ENCODE assay signal across 12 cellular contexts in the genomic region with DNA sequence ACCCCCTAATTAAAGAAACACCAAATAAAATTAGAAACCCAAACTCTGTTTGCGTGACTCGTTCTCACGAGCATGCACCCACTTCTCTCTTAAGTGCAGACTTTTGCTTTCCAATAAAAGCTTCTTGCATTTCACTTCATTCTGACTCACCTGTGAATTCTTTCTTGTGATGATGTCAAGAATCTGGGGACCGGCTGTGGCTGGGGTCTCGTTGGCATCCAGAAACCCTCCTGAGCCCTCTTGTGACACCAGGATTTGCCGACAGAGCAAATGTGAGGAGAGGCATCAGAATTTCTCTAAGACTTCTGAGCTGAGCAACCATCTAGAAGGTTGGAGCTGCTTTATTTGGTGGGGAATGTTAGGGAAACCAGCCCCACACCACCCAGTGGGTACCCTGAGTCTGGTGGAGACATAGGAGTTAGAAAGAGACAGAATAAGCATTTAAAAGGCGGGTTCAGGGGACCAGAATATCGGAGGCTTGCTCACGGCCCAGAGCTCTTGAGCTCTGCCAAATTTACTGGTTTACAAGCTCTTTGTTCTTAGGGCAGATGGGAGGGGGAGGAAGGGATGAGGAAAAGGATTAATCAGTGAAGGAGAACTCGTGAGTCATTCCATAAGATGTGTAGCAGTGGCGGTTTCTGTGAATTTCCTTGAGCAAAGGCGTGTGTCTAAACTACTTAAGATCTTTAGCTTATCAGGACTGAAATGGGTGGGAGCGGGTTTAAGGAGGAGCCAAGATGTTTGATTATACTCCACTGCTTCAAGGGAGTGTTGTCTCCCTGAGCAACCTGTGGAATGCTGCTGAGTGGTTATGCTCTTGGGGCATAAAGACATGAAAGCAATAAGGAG. TPM values are rescaled to one million over a fixed set of nuclear protein-coding genes. Genes with fewer than 3 reads are reported as not detected.
A peak's percentile ranks its signal among the peaks of the same experiment; 100 is the strongest.
DNase-seq lines count a peak whose midpoint lies in the region; ATAC-seq and TF ChIP-seq lines count a peak whose summit lies in the region.
"Had no signal": no experiment of that assay in that cellular context is flagged by ENCODE, and none has a peak within 500 bp of the region (broad histone marks: within the 10 kb centered on the region; RNA-seq: fewer than 3 reads in every experiment).

No MANE protein-coding gene starts in this region.

- intact Hi-C loops in left colon (cut with DNase I, micrococcal nuclease), result no loop called here
- intact Hi-C loops in transverse colon (cut with DNase I; ENCODE audit: low total_unique reads), result no loop called here

- H3K27ac ChIP-seq in transverse colon, result peak overlapping the region; percentile 84 to 92 (median 88)
- H3K27ac ChIP-seq: tibial nerve had no signal

- in situ Hi-C loops in astrocyte of the spinal cord (cut with HindIII; ENCODE audit: low sequenced_read_pairs) (no loop called here), transverse colon (cut with MboI; ENCODE audit: low pct_ligation_motif_present in 1 of 4, low pct_unique_long_range_greater_than_20kb in 1 of 4, low sequenced_read_pairs in 3 of 4) (no loop called here)

- no peaks in the 10 kb centered on the region for H3K9me3 ChIP-seq in transverse colon

- H3K36me3 ChIP-seq in transverse colon, result no peaks in the 10 kb centered on the region
- H3K36me3 ChIP-seq: tibial nerve had no signal

- H3K4me3 ChIP-seq in astrocyte of the spinal cord (ENCODE audit: low read depth, low read length) (no peak overlapping the region), transverse colon (peak overlapping the region in 2 of 4 donors; percentile 16 to 46)
- H3K4me3 ChIP-seq: tibial nerve had no signal

- H3K27me3 ChIP-seq in transverse colon, result peaks cover 11% of the 10 kb centered on the region

- DNase-seq in DMS53 (lab: John Stamatoyannopoulos, UW), result peak; percentile 5
- no peak for DNase-seq in DMS53 treated with DMSO at 0.1 percent for 48 hours (lab: John Stamatoyannopoulos, UW; ENCODE audit: unreplicated experiment)
- DNase-seq in astrocyte of the spinal cord (ENCODE audit: low read depth, low spot score), result peak; percentile 42
- peak; percentile 47 to 74 for DNase-seq in left colon
- peak; percentile 65 for DNase-seq in transverse colon
- DNase-seq in stimulated activated CD4-positive, alpha-beta T cell treated with anti-CD3 and anti-CD28 coated beads, Interleukin-2, amount 100 ng/mL, for 24 hours, result no peak
- no peak for DNase-seq in NOMO-1 (lab: John Stamatoyannopoulos, UW; ENCODE audit: unreplicated experiment in 2 of 2)
- no peak for DNase-seq in 8988T
- DNase-seq: activated gamma-delta T cell treated with Interleukin-2 at 50 U/mL for 16 hours, NCI-H1092 treated with DMSO at 0.1 percent for 48 hours had no signal

- peak; percentile 30 for ATAC-seq in left colon
- ATAC-seq: Panc1 had no signal

- no peak for TF ChIP-seq CTCF in astrocyte of the spinal cord (IDR thresholded peaks at IDR 0.05; ENCODE audit: low read depth, low read length)
- TF ChIP-seq CTCF in transverse colon (IDR thresholded peaks at IDR 0.05), result no peak

- TF ChIP-seq POLR2A in transverse colon (IDR thresholded peaks at IDR 0.05), result peak; percentile 96

- H3K4me1 ChIP-seq in transverse colon, result peaks cover 2 to 46% (median 26%) of the 10 kb centered on the region in 4 donors
- H3K4me1 ChIP-seq: tibial nerve had no signal

- TF ChIP-seq EP300 in transverse colon (IDR thresholded peaks at IDR 0.05; ENCODE audit: low read depth), result peak; percentile 23

- 40 to 50% methylated on average over 8 to 13 of the region's 13 CpGs for WGBS in transverse colon (ENCODE audit: low coverage in 1 of 2), 2 donors

RNA-seq across cellular contexts. Expression of a gene that starts 24.2 kb away (rescaled TPM):
- 100 to 1,000 TPM in 1 of 2 donors, 10 to 100 TPM in 1; 91.2 to 225 TPM for total RNA-seq in left colon
- total RNA-seq in transverse colon, result 10 to 100 TPM; 14.5 to 94.6 (median 82.4) TPM
- total RNA-seq: tibial nerve had no signal

Comparison
In these comparisons a context has a peak if more than half of its experiments do, and no peak if none do; other contexts are left out.
1. DNase-seq: peak in DMS53 (single experiment), astrocyte of the spinal cord (single experiment), left colon (2 of 2) and transverse colon (single experiment); none in DMS53 treated with DMSO at 0.1 percent for 48 hours (single experiment), stimulated activated CD4-positive, alpha-beta T cell treated with anti-CD3 and anti-CD28 coated beads, Interleukin-2, amount 100 ng/mL, for 24 hours (0 of 2), NOMO-1 (0 of 2) and 8988T (single experiment).